Comparison of ENCODE assay signal across 8 cellular contexts in the genomic region with DNA sequence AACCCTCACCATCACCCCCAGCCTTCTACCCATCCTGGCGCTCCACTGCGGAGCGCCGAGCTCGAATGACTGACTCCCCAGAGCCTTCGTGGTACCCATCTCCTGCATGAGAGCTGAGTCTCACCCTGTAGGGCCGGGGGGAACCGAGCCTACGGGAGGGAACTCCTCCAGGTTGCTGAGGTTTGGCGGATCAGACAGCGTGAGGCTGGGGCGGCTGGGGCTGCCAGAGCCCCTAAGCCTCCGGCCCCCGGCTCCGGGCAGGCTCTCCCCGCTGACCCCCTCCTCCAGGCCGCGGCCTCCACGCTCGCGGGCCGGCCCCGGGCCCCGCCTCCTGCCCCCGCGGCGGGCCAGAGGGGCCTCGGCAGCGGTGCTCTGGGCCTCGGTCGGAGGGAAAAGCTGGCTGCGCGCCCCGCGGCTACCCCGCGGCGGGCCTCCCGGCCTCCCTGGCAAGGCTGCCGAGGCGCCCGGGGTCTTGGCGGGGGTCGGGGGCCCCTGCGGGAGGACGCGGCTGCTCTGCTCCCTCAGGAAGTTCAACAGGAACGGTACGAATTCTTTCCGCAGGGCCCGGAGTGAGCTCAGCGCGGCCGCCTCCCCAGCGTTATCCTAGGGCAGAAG. TPM values are rescaled to one million over a fixed set of nuclear protein-coding genes. Genes with fewer than 3 reads are reported as not detected.
DNase-seq lines count a peak whose midpoint lies in the region; ATAC-seq, FAIRE-seq and TF ChIP-seq lines count a peak whose summit lies in the region.

No MANE protein-coding gene starts in this region.

- DNase-seq in A549 (ENCODE audit: low read depth in 1 of 2, low spot score in 1 of 2), result peak in 1 of 2 experiments; percentile 8
- DNase-seq in GM18507 (ENCODE audit: extremely low spot score, insufficient read length, low read depth), result peak; percentile 15
- no peak for DNase-seq in WERI-Rb-1
- DNase-seq in esophagus muscularis mucosa (ENCODE audit: extremely low spot score), result no peak
- no peak for DNase-seq in nephron progenitor cell
- no peak for DNase-seq in kidney glomerular epithelial cell (lab: John Stamatoyannopoulos, UW)
- DNase-seq in SW480 (ENCODE audit: low spot score), result no peak

- H3K27ac ChIP-seq in A549, result peak overlapping the region; percentile 75 to 92
- peak overlapping the region; percentile 84 for H3K27ac ChIP-seq in WERI-Rb-1
- H3K27ac ChIP-seq in esophagus muscularis mucosa (replicated peaks in 1 of 4), result peak overlapping the region; percentile 89 to 93 (median 92)

- H3K4me1 ChIP-seq in A549 (peaks cover 10% of the 10 kb centered on the region), esophagus muscularis mucosa (peaks cover 22 to 40% (median 29%) of the 10 kb centered on the region in 4 donors)

- TF ChIP-seq EP300 in A549 (IDR thresholded peaks at IDR 0.05) (no peak), esophagus muscularis mucosa (IDR thresholded peaks at IDR 0.05) (no peak)

- ATAC-seq in A549 (peak; percentile 20 to 23; a peak in 1 of 6 replicates), HG03103 (IDR thresholded peaks at IDR 0.05; ENCODE audit: low read depth, unreplicated experiment) (peak; percentile 7)

- peak overlapping the region; percentile 99 for H3K4me3 ChIP-seq in A549
- peak overlapping the region; percentile 73 for H3K4me3 ChIP-seq in WERI-Rb-1 (ENCODE audit: low read depth, low read length)
- peak overlapping the region; percentile 69 to 92 (median 86) for H3K4me3 ChIP-seq in esophagus muscularis mucosa

- WGBS in A549 (ENCODE audit: missing lambda C conversion rate), result 51% methylated on average over 7 of the region's 55 CpGs
- WGBS in esophagus muscularis mucosa, result 6% methylated on average over 12 of the region's 55 CpGs

- H3K36me3 Mint-ChIP-seq in nephron progenitor cell (ENCODE audit: low read depth), result peaks cover 38% of the 10 kb centered on the region

- H3K4me1 Mint-ChIP-seq in nephron progenitor cell, result peaks cover 42% of the 10 kb centered on the region

- no peak for TF ChIP-seq RAD21 in A549 (conservative IDR thresholded peaks at IDR 0.05 in 1 of 2, IDR thresholded peaks at IDR 0.05 in 1 of 2)

- H3K4me3 Mint-ChIP-seq in nephron progenitor cell, result peak overlapping the region; percentile 89

- peak overlapping the region; percentile 97 for H3K4me2 ChIP-seq in A549

- peak overlapping the region; percentile 54 for H3K27ac Mint-ChIP-seq in nephron progenitor cell

- TF ChIP-seq POLR2A in A549 (IDR thresholded peaks at IDR 0.05; ENCODE audit: low read length) (no peak), esophagus muscularis mucosa (IDR thresholded peaks at IDR 0.05; ENCODE audit: low read depth) (no peak)

- CTCF ChIA-PET in A549 (lab: Yijun Ruan, JAX), result interaction anchor here (1.1 to 3.8 kb wide), 3 partner anchors 19 to 190 kb away, joined by 3 to 39 read pairs (median 4); no protein-coding TSS in a partner anchor

- H3K9me3 Mint-ChIP-seq in nephron progenitor cell, result no peaks in the 10 kb centered on the region

- POLR2A ChIA-PET in A549 (lab: Yijun Ruan, JAX), result no interaction called here

- FAIRE-seq in A549 (lab: Jason Lieb, UNC), result no peak
- no peak for FAIRE-seq in GM18507 (lab: Jason Lieb, UNC)

- no peaks in the 10 kb centered on the region for H3K27me3 Mint-ChIP-seq in nephron progenitor cell (ENCODE audit: low read depth, poor library complexity)

- intact Hi-C loops in esophagus muscularis mucosa (cut with DNase I), result loop anchor here (10.0 kb wide), 1 partner anchor 189 kb away; a partner anchor contains a TSS

- H3K27me3 ChIP-seq in WERI-Rb-1 (ENCODE audit: insufficient read depth, low read depth, severe bottlenecking) (no peaks in the 10 kb centered on the region), esophagus muscularis mucosa (no peaks in the 10 kb centered on the region)

- H3K36me3 ChIP-seq in WERI-Rb-1 (peaks cover 41% of the 10 kb centered on the region), esophagus muscularis mucosa (peaks cover 14 to 43% (median 33%) of the 10 kb centered on the region in 4 donors)

- H3K9me3 ChIP-seq in A549, result no peaks in the 10 kb centered on the region
- no peaks in the 10 kb centered on the region for H3K9me3 ChIP-seq in WERI-Rb-1 (ENCODE audit: severe bottlenecking)
- H3K9me3 ChIP-seq in esophagus muscularis mucosa, result no peaks in the 10 kb centered on the region

- TF ChIP-seq CTCF in A549 (IDR thresholded peaks at IDR 0.05), result no peak
- no peak for TF ChIP-seq CTCF in WERI-Rb-1 (IDR thresholded peaks at IDR 0.05; ENCODE audit: low read depth, low read length)
- TF ChIP-seq CTCF in esophagus muscularis mucosa (IDR thresholded peaks at IDR 0.05), result no peak
- no peak for TF ChIP-seq CTCF in nephron progenitor cell (IDR thresholded peaks at IDR 0.05)

TF ChIP-seq in A549, 52 proteins besides CTCF, POLR2A, EP300 and RAD21:
- TF ChIP-seq, protein P1, sequence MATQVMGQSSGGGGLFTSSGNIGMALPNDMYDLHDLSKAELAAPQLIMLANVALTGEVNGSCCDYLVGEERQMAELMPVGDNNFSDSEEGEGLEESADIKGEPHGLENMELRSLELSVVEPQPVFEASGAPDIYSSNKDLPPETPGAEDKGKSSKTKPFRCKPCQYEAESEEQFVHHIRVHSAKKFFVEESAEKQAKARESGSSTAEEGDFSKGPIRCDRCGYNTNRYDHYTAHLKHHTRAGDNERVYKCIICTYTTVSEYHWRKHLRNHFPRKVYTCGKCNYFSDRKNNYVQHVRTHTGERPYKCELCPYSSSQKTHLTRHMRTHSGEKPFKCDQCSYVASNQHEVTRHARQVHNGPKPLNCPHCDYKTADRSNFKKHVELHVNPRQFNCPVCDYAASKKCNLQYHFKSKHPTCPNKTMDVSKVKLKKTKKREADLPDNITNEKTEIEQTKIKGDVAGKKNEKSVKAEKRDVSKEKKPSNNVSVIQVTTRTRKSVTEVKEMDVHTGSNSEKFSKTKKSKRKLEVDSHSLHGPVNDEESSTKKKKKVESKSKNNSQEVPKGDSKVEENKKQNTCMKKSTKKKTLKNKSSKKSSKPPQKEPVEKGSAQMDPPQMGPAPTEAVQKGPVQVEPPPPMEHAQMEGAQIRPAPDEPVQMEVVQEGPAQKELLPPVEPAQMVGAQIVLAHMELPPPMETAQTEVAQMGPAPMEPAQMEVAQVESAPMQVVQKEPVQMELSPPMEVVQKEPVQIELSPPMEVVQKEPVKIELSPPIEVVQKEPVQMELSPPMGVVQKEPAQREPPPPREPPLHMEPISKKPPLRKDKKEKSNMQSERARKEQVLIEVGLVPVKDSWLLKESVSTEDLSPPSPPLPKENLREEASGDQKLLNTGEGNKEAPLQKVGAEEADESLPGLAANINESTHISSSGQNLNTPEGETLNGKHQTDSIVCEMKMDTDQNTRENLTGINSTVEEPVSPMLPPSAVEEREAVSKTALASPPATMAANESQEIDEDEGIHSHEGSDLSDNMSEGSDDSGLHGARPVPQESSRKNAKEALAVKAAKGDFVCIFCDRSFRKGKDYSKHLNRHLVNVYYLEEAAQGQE (IDR thresholded peaks at IDR 0.05), result no peak
- TF ChIP-seq, protein P2, sequence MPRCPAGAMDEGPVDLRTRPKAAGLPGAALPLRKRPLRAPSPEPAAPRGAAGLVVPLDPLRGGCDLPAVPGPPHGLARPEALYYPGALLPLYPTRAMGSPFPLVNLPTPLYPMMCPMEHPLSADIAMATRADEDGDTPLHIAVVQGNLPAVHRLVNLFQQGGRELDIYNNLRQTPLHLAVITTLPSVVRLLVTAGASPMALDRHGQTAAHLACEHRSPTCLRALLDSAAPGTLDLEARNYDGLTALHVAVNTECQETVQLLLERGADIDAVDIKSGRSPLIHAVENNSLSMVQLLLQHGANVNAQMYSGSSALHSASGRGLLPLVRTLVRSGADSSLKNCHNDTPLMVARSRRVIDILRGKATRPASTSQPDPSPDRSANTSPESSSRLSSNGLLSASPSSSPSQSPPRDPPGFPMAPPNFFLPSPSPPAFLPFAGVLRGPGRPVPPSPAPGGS (IDR thresholded peaks at IDR 0.05), result no peak
- TF ChIP-seq, protein P3, sequence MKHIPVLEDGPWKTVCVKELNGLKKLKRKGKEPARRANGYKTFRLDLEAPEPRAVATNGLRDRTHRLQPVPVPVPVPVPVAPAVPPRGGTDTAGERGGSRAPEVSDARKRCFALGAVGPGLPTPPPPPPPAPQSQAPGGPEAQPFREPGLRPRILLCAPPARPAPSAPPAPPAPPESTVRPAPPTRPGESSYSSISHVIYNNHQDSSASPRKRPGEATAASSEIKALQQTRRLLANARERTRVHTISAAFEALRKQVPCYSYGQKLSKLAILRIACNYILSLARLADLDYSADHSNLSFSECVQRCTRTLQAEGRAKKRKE (CRISPR knock-in tag; IDR thresholded peaks at IDR 0.05; ENCODE audit: low read depth), result no peak

RNA-seq across cellular contexts. Expression of a gene that starts 0.6 kb away (rescaled TPM):
- polyA plus RNA-seq in A549 (2011; rRNA removed) (2.9 and 4.0 TPM in 2 replicates), A549 (2017; fragmentation: RNase III; extraction: RNeasy Plus Mini Kit Qiagen cat#74134 plus additional on column Dnase treatment) (6.9 to 7.7 TPM (median 7.5 TPM) in 3 replicates)
- 3.6 and 4.5 TPM in 2 replicates for polyA plus RNA-seq in A549 (2012; cell fraction: cytosol; rRNA removed)
- polyA plus RNA-seq in A549 (2012; cell fraction: nucleus; rRNA removed), result 9.9 and 10.4 TPM in 2 replicates
- polyA minus RNA-seq in A549 (2011; rRNA and poly(A)+ RNA removed), result 4.6 and 4.8 TPM in 2 replicates
- 10 to 100 TPM in 3 of 4 donors, 1 to 10 TPM in 1; 8.9 to 12.8 (median 11.3) TPM for total RNA-seq in esophagus muscularis mucosa
